Comparison of ENCODE assay signal across 8 cellular contexts in the genomic region with DNA sequence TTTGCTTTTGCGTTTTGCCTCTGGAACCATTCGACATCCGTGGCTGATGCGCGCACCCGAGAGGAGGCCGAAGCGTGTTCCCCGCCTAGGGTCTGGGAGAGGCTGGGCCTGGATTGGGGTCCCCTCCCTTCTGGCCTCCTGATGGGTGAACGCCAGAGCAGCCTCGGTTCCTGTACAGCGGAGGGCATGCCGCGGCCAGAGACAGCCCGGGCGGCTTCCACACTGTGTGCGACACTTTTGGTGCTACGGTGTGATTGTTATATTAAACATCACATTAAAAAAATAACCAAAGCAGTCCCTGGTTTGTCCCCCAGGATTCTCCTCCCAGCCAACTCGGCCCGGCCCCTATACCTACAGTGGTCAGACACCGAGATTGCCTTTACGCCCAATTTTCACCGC. TPM values are rescaled to one million over a fixed set of nuclear protein-coding genes. Genes with fewer than 3 reads are reported as not detected.
DNase-seq lines count a peak whose midpoint lies in the region; ATAC-seq and TF ChIP-seq lines count a peak whose summit lies in the region.

No MANE protein-coding gene starts in this region.

- no peak overlapping the region for H3K4ac ChIP-seq in mesendoderm (ENCODE audit: low read depth, low read length)

- H3K4me3 ChIP-seq in heart right ventricle (peak overlapping the region; percentile 36 to 75 (median 58)), gastrocnemius medialis (peak overlapping the region; percentile 60 to 80 (median 72)), mesendoderm (ENCODE audit: low read length) (no peak overlapping the region)

- H3K9me3 ChIP-seq in heart right ventricle, result no peaks in the 10 kb centered on the region
- no peaks in the 10 kb centered on the region for H3K9me3 ChIP-seq in gastrocnemius medialis

- peaks cover 74 to 100% (median 100%) of the 10 kb centered on the region in 7 donors for H3K27me3 ChIP-seq in heart right ventricle
- no peaks in the 10 kb centered on the region for H3K27me3 ChIP-seq in gastrocnemius medialis
- peaks cover 89% of the 10 kb centered on the region for H3K27me3 ChIP-seq in mesendoderm (ENCODE audit: insufficient read depth, low read length, poor library complexity)

- H3K27ac Mint-ChIP-seq in T-cell, result no peak overlapping the region

- peaks cover 52 to 84% of the 10 kb centered on the region in 2 donors for H3K27me3 Mint-ChIP-seq in T-cell

- H3K4me2 ChIP-seq in mesendoderm (ENCODE audit: low read length), result no peak overlapping the region

- H3K4me1 Mint-ChIP-seq in T-cell, result peaks cover 37 to 43% (median 42%) of the 10 kb centered on the region in 3 donors

- peaks cover 0 to 11% (median 0%) of the 10 kb centered on the region in 9 donors for H3K36me3 ChIP-seq in heart right ventricle
- H3K36me3 ChIP-seq in gastrocnemius medialis, result no peaks in the 10 kb centered on the region
- H3K36me3 ChIP-seq in mesendoderm (ENCODE audit: control insufficient read depth, insufficient read depth, low read length), result no peaks in the 10 kb centered on the region

- peak overlapping the region in 1 of 10 donors; percentile 15 for H3K27ac ChIP-seq in heart right ventricle
- H3K27ac ChIP-seq in gastrocnemius medialis, result peak overlapping the region; percentile 65 to 88 (median 81)
- H3K27ac ChIP-seq in mesendoderm (ENCODE audit: low read depth, low read length), result no peak overlapping the region

- POLR2A ChIA-PET in T-cell (lab: Charles Lee), result interaction anchor here in 1 of 2 donors (1.0 kb wide), 1 partner anchor 74 kb away, joined by 3 read pairs; no protein-coding TSS in a partner anchor

- H3K56ac ChIP-seq in mesendoderm (ENCODE audit: low read length), result no peak overlapping the region

- no peak overlapping the region for H2BK5ac ChIP-seq in mesendoderm (ENCODE audit: low read length)

- TF ChIP-seq CTCF in heart right ventricle (IDR thresholded peaks at IDR 0.05) (no peak), gastrocnemius medialis (IDR thresholded peaks at IDR 0.05 in 4 of 5, conservative IDR thresholded peaks at IDR 0.05 in 1 of 5) (no peak)

- no peaks in the 10 kb centered on the region for H3K79me2 ChIP-seq in mesendoderm (ENCODE audit: control insufficient read depth, insufficient read depth, low read length)

- DNase-seq in T-cell, result peak in 2 of 34 experiments; percentile 22 to 23
- no peak for DNase-seq in heart right ventricle
- peak in 1 of 2 donors; percentile 12 for DNase-seq in gastrocnemius medialis
- no peak for DNase-seq in NCI-H226
- no peak for DNase-seq in NK-92 treated with Interleukin-12 subunit alpha and Interleukin-12 subunit beta, amount 100 ng/mL, for 24 hours (lab: John Stamatoyannopoulos, UW)
- no peak for DNase-seq in mesendoderm
- DNase-seq in GF-D8 (lab: John Stamatoyannopoulos, UW), result no peak

- no peaks in the 10 kb centered on the region for H3K36me3 Mint-ChIP-seq in T-cell

- H3K4me1 ChIP-seq in heart right ventricle (peaks cover 8 to 77% (median 30%) of the 10 kb centered on the region in 9 donors), gastrocnemius medialis (peaks cover 16 to 28% of the 10 kb centered on the region in 2 donors), mesendoderm (ENCODE audit: control insufficient read depth, low read depth, low read length) (no peaks in the 10 kb centered on the region)

- H3K9ac ChIP-seq in mesendoderm (ENCODE audit: low read length), result no peak overlapping the region

- H3K79me1 ChIP-seq in mesendoderm (ENCODE audit: low read length), result no peaks in the 10 kb centered on the region

- no peak overlapping the region for H4K8ac ChIP-seq in mesendoderm (ENCODE audit: low read depth, low read length)

- no peak overlapping the region for H3K18ac ChIP-seq in mesendoderm (ENCODE audit: low read length)

- ATAC-seq in GM19324 (IDR thresholded peaks at IDR 0.05; ENCODE audit: low FRiP score, unreplicated experiment) (peak; percentile 37), T-cell (replicated peaks in 1 of 4) (peak in 3 of 4 experiments; percentile 38 to 47 (median 43)), heart right ventricle (peak in 3 of 8 donors; percentile 5 to 39 (median 19)), gastrocnemius medialis (no peak)

- H3K23ac ChIP-seq in mesendoderm (ENCODE audit: low read length), result no peak overlapping the region

- no peak for TF ChIP-seq POLR2A in gastrocnemius medialis (IDR thresholded peaks at IDR 0.05)

- 24 to 32% methylated on average over 23 of the region's 23 CpGs for WGBS in heart right ventricle, 2 donors
- no CpG with 5 or more reads among the region's 23 CpGs for WGBS in mesendoderm (ENCODE audit: extremely low coverage, insufficient coverage, low lambda C conversion rate)

- H2BK120ac ChIP-seq in mesendoderm (ENCODE audit: low read depth, low read length), result no peak overlapping the region

- no peak overlapping the region for H2BK15ac ChIP-seq in mesendoderm (replicated peaks; ENCODE audit: low read depth)

- no peak overlapping the region for H4K5ac ChIP-seq in mesendoderm (ENCODE audit: low read length)

- H3K9me3 Mint-ChIP-seq in T-cell, result no peaks in the 10 kb centered on the region

- intact Hi-C loops in heart right ventricle (cut with DNase I) (loop anchor here (2.0 to 10.0 kb wide), 14 partner anchors 305 to 1295 kb away; no protein-coding TSS in a partner anchor), gastrocnemius medialis (cut with DNase I; ENCODE audit: low total_unique reads) (loop anchor here (5.0 to 10.0 kb wide), 2 partner anchors 1208 to 1395 kb away; no protein-coding TSS in a partner anchor)

- CTCF ChIA-PET in T-cell (lab: Charles Lee), result interaction anchor here (0.6 to 3.6 kb wide), 5 partner anchors 9 to 788 kb away, joined by 3 to 59 read pairs (median 8); no protein-coding TSS in a partner anchor

- in situ Hi-C loops in gastrocnemius medialis (cut with MboI; ENCODE audit: low sequenced_read_pairs in 4 of 4), result loop anchor here in 1 of 4 donors (10.0 to 25.0 kb wide), 2 partner anchors 948 to 1295 kb away; a partner anchor contains a TSS

- peak overlapping the region; percentile 43 to 68 (median 57) for H3K4me3 Mint-ChIP-seq in T-cell

- no peak overlapping the region for H2AK5ac ChIP-seq in mesendoderm (ENCODE audit: low read length)

RNA-seq across cellular contexts. Expression of a gene that starts 3.7 kb away (rescaled TPM):
- under 1 TPM in 1 of 5 donors, not detected in 4; 0.67 TPM for total RNA-seq in T-cell
- not detected for total RNA-seq in heart right ventricle
- under 1 TPM in 1 of 2 donors, not detected in 1; 0.04 TPM for polyA plus RNA-seq in heart right ventricle
- total RNA-seq in gastrocnemius medialis, result 10 to 100 TPM in 1 of 4 donors, 1 to 10 TPM in 3; 5.3 to 12.8 (median 8.6) TPM
- polyA plus RNA-seq in mesendoderm (2013, experiment 1 of 2), result 0.01 TPM
- polyA plus RNA-seq in mesendoderm (2013, experiment 2 of 2), result not detected

RNA-seq across cellular contexts. Expression of a gene that starts 5.2 kb away (rescaled TPM):
- under 1 TPM; 0.57 to 0.95 (median 0.79) TPM for total RNA-seq in T-cell
- not detected for total RNA-seq in heart right ventricle
- not detected for polyA plus RNA-seq in heart right ventricle
- 10 to 100 TPM; 18.9 to 30.3 (median 19.5) TPM for total RNA-seq in gastrocnemius medialis
- not detected for polyA plus RNA-seq in mesendoderm (2013, experiment 1 of 2)
- not detected for polyA plus RNA-seq in mesendoderm (2013, experiment 2 of 2)

RNA-seq across cellular contexts. Expression of a gene that starts 7.8 kb away (rescaled TPM):
- total RNA-seq in T-cell (1 to 10 TPM in 1 of 5 donors, under 1 TPM in 1, not detected in 3; 0.79 to 1.4 TPM), heart right ventricle (1 to 10 TPM in 1 of 10 donors, under 1 TPM in 7, not detected in 2; 0.11 to 1.5 (median 0.22) TPM), gastrocnemius medialis (1 to 10 TPM in 3 of 4 donors, under 1 TPM in 1; 0.53 to 6.2 (median 3.0) TPM)
- polyA plus RNA-seq in heart right ventricle, result under 1 TPM; 0.35 to 0.37 TPM
- not detected for polyA plus RNA-seq in mesendoderm (2013, experiment 1 of 2)
- not detected for polyA plus RNA-seq in mesendoderm (2013, experiment 2 of 2)

RNA-seq across cellular contexts. Expression of a gene that starts 12.6 kb away (rescaled TPM):
- total RNA-seq in T-cell (under 1 TPM in 2 of 5 donors, not detected in 3; 0.50 to 0.65 TPM), heart right ventricle (not detected), gastrocnemius medialis (1 to 10 TPM; 2.6 to 5.6 (median 4.2) TPM)
- not detected for polyA plus RNA-seq in heart right ventricle
- not detected for polyA plus RNA-seq in mesendoderm (2013, experiment 1 of 2)
- not detected for polyA plus RNA-seq in mesendoderm (2013, experiment 2 of 2)

RNA-seq across cellular contexts. Expression of a gene that starts 14.0 kb away (rescaled TPM):
- total RNA-seq in T-cell (under 1 TPM in 3 of 5 donors, not detected in 2; 0.36 to 0.75 (median 0.51) TPM), heart right ventricle (under 1 TPM in 1 of 10 donors, not detected in 9; 0.19 TPM), gastrocnemius medialis (10 to 100 TPM; 24.6 to 61.2 (median 40.0) TPM)
- under 1 TPM in 1 of 2 donors, not detected in 1; 0.03 TPM for polyA plus RNA-seq in heart right ventricle
- polyA plus RNA-seq in mesendoderm (2013, experiment 1 of 2), result not detected
- not detected for polyA plus RNA-seq in mesendoderm (2013, experiment 2 of 2)

Comparison
In these comparisons a context has a peak if more than half of its experiments do, and no peak if none do; other contexts are left out.
1. ATAC-seq: peak in GM19324 (single experiment) and T-cell (3 of 4); none in gastrocnemius medialis (0 of 2).
2. RNA of a gene that starts 5.2 kb away (total RNA-seq): 18.9 to 30.3 TPM in gastrocnemius medialis; 0.57 to 0.95 TPM in T-cell and not detected in heart right ventricle; every median in the first group is over 10 times any median in the second.